ENCODE assay signal across 1 cellular context in the genomic region with DNA sequence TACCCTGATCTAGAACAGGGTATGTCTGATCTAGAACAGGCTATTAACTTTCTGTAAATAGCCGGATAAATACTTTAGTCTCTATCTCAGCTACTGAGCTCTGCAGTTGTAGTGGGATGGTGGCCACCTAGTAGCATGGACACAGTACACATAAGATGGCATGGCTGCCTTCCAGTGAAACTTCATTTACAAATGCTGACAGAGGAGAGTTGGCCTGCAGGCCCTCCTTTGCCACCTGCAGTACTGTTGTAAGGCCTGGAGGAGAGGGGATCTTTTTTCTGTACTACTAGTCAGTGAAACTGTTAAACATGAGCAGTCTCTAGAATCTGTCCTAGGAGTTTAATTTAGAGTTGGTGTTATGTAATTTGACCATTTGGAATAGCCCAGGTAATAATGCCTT.
TF ChIP-seq lines count a peak whose summit lies in the region.

No MANE protein-coding gene starts in this region.

TF ChIP-seq in GM23338, 12 proteins besides CTCF, POLR2A, EP300 and RAD21 (continued from another document):
- TF ChIP-seq, protein P1, sequence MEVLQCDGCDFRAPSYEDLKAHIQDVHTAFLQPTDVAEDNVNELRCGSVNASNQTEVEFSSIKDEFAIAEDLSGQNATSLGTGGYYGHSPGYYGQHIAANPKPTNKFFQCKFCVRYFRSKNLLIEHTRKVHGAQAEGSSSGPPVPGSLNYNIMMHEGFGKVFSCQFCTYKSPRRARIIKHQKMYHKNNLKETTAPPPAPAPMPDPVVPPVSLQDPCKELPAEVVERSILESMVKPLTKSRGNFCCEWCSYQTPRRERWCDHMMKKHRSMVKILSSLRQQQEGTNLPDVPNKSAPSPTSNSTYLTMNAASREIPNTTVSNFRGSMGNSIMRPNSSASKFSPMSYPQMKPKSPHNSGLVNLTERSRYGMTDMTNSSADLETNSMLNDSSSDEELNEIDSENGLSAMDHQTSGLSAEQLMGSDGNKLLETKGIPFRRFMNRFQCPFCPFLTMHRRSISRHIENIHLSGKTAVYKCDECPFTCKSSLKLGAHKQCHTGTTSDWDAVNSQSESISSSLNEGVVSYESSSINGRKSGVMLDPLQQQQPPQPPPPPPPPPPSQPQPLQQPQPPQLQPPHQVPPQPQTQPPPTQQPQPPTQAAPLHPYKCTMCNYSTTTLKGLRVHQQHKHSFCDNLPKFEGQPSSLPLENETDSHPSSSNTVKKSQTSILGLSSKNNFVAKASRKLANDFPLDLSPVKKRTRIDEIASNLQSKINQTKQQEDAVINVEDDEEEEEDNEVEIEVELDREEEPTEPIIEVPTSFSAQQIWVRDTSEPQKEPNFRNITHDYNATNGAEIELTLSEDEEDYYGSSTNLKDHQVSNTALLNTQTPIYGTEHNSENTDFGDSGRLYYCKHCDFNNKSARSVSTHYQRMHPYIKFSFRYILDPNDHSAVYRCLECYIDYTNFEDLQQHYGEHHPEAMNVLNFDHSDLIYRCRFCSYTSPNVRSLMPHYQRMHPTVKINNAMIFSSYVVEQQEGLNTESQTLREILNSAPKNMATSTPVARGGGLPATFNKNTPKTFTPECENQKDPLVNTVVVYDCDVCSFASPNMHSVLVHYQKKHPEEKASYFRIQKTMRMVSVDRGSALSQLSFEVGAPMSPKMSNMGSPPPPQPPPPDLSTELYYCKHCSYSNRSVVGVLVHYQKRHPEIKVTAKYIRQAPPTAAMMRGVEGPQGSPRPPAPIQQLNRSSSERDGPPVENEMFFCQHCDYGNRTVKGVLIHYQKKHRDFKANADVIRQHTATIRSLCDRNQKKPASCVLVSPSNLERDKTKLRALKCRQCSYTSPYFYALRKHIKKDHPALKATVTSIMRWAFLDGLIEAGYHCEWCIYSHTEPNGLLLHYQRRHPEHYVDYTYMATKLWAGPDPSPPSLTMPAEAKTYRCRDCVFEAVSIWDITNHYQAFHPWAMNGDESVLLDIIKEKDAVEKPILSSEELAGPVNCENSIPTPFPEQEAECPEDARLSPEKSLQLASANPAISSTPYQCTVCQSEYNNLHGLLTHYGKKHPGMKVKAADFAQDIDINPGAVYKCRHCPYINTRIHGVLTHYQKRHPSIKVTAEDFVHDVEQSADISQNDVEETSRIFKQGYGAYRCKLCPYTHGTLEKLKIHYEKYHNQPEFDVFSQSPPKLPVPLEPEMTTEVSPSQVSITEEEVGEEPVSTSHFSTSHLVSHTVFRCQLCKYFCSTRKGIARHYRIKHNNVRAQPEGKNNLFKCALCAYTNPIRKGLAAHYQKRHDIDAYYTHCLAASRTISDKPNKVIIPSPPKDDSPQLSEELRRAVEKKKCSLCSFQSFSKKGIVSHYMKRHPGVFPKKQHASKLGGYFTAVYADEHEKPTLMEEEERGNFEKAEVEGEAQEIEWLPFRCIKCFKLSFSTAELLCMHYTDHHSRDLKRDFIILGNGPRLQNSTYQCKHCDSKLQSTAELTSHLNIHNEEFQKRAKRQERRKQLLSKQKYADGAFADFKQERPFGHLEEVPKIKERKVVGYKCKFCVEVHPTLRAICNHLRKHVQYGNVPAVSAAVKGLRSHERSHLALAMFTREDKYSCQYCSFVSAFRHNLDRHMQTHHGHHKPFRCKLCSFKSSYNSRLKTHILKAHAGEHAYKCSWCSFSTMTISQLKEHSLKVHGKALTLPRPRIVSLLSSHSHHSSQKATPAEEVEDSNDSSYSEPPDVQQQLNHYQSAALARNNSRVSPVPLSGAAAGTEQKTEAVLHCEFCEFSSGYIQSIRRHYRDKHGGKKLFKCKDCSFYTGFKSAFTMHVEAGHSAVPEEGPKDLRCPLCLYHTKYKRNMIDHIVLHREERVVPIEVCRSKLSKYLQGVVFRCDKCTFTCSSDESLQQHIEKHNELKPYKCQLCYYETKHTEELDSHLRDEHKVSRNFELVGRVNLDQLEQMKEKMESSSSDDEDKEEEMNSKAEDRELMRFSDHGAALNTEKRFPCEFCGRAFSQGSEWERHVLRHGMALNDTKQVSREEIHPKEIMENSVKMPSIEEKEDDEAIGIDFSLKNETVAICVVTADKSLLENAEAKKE (CRISPR knock-in tag; IDR thresholded peaks at IDR 0.05): no peak
- TF ChIP-seq ZNF114 (CRISPR knock-in tag; IDR thresholded peaks at IDR 0.05) (no peak), JUNB (IDR thresholded peaks at IDR 0.05; ENCODE audit: unreplicated experiment) (no peak), NANOG (IDR thresholded peaks at IDR 0.05; ENCODE audit: borderline replicate concordance) (no peak)
- TF ChIP-seq, protein P2, sequence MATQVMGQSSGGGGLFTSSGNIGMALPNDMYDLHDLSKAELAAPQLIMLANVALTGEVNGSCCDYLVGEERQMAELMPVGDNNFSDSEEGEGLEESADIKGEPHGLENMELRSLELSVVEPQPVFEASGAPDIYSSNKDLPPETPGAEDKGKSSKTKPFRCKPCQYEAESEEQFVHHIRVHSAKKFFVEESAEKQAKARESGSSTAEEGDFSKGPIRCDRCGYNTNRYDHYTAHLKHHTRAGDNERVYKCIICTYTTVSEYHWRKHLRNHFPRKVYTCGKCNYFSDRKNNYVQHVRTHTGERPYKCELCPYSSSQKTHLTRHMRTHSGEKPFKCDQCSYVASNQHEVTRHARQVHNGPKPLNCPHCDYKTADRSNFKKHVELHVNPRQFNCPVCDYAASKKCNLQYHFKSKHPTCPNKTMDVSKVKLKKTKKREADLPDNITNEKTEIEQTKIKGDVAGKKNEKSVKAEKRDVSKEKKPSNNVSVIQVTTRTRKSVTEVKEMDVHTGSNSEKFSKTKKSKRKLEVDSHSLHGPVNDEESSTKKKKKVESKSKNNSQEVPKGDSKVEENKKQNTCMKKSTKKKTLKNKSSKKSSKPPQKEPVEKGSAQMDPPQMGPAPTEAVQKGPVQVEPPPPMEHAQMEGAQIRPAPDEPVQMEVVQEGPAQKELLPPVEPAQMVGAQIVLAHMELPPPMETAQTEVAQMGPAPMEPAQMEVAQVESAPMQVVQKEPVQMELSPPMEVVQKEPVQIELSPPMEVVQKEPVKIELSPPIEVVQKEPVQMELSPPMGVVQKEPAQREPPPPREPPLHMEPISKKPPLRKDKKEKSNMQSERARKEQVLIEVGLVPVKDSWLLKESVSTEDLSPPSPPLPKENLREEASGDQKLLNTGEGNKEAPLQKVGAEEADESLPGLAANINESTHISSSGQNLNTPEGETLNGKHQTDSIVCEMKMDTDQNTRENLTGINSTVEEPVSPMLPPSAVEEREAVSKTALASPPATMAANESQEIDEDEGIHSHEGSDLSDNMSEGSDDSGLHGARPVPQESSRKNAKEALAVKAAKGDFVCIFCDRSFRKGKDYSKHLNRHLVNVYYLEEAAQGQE (IDR thresholded peaks at IDR 0.05; ENCODE audit: unreplicated experiment): no peak
